Comparison of ENCODE assay signal across 10 cellular contexts in genomic region chr1:54861070-54861761, GRCh38. TPM values are rescaled to one million over a fixed set of nuclear protein-coding genes. Genes with fewer than 3 reads are reported as not detected.
A peak's percentile ranks its signal among the peaks of the same experiment; 100 is the strongest.
DNase-seq lines count a peak whose midpoint lies in the region; ATAC-seq and TF ChIP-seq lines count a peak whose summit lies in the region.
"Had no signal": no experiment of that assay in that cellular context is flagged by ENCODE, and none has a peak within 500 bp of the region (broad histone marks: within the 10 kb centered on the region; RNA-seq: fewer than 3 reads in every experiment).

No MANE protein-coding gene starts in this region.

- H3K36me3 Mint-ChIP-seq in natural killer cell treated with Interleukin-12 subunit alpha and Interleukin-12 subunit beta and Interleukin-15 and Interleukin-18, amount 100 ng/mL, for 72 hours: peaks cover 35% of the 10 kb centered on the region

- H2BK120ac ChIP-seq in IMR-90 (ENCODE audit: low read depth, low read length): 0 out of 2 replicates have a peak overlapping the region, but pooled peaks have one; percentile 3

- intact Hi-C loops in IMR-90 (cut with micrococcal nuclease) (no loop called here), esophagus muscularis mucosa (cut with DNase I) (no loop called here)

- H3K4me2 ChIP-seq in IMR-90 (ENCODE audit: low read depth, low read length): no peak overlapping the region

- H2AK9ac ChIP-seq in IMR-90 (replicated peaks; ENCODE audit: low read depth, low read length, poor library complexity): no peak overlapping the region

- POLR2A ChIA-PET in IMR-90 (lab: Charles Lee; ENCODE audit: unreplicated experiment): no interaction called here

- H3K23ac ChIP-seq in IMR-90 (ENCODE audit: low read depth, low read length): no peak overlapping the region; the same call in 1 of the 2 replicates

- H2BK15ac ChIP-seq in IMR-90 (ENCODE audit: low read depth, low read length): no peak overlapping the region

- peak overlapping the region; percentile 72 for H3K4me3 Mint-ChIP-seq in natural killer cell treated with Interleukin-12 subunit alpha and Interleukin-12 subunit beta and Interleukin-15 and Interleukin-18, amount 100 ng/mL, for 72 hours

- H3K4me1 ChIP-seq in IMR-90 (ENCODE audit: control insufficient read depth, insufficient read depth, low read length) (peaks cover 20% of the 10 kb centered on the region), esophagus muscularis mucosa (no peaks in the 10 kb centered on the region)

- H3K4me1 Mint-ChIP-seq in natural killer cell treated with Interleukin-12 subunit alpha and Interleukin-12 subunit beta and Interleukin-15 and Interleukin-18, amount 100 ng/mL, for 72 hours (ENCODE audit: low read depth in 2 of 2): peaks cover 45 to 48% of the 10 kb centered on the region in 2 donors

- H3K79me1 ChIP-seq in IMR-90 (ENCODE audit: low read depth in 1 of 2, low read length in 2 of 2): peaks cover 0 to 14% of the 10 kb centered on the region in 2 experiments; a peak in 1 of 4 replicates

- no peak overlapping the region for H4K5ac ChIP-seq in IMR-90 (ENCODE audit: low read depth, low read length)

- H3K9me3 ChIP-seq in IMR-90 (ENCODE audit: control insufficient read depth, insufficient read depth, low read length) (no peaks in the 10 kb centered on the region), esophagus muscularis mucosa (no peaks in the 10 kb centered on the region)
- H3K9me3 ChIP-seq: left lung had no signal

- no peak overlapping the region for H3K56ac ChIP-seq in IMR-90 (ENCODE audit: extremely low read depth, insufficient read depth, low read length)

- no peak overlapping the region for H2BK20ac ChIP-seq in IMR-90 (ENCODE audit: low read depth, low read length)

- TF ChIP-seq CTCF in IMR-90 (conservative IDR thresholded peaks at IDR 0.05; ENCODE audit: low read depth, low read length) (no peak), esophagus muscularis mucosa (IDR thresholded peaks at IDR 0.05) (no peak)

- WGBS in IMR-90 (ENCODE audit: extremely low coverage in 2 of 2, insufficient read length in 1 of 2), 2 experiments: 94% methylated on average over 2 of the region's 5 CpGs; no CpG with 5 or more reads in 1 of the 2 experiments
- WGBS in adipose tissue, 3 donors: 57 to 72% (median 67%) methylated on average over 5 of the region's 5 CpGs
- WGBS in esophagus muscularis mucosa: 85% methylated on average over 5 of the region's 5 CpGs

- no peak overlapping the region for H2BK5ac ChIP-seq in IMR-90 (ENCODE audit: low read depth, low read length, poor library complexity, severe bottlenecking)

- no peak overlapping the region for H4K91ac ChIP-seq in IMR-90 (ENCODE audit: insufficient read depth, low read depth, low read length)

- no peaks in the 10 kb centered on the region for H3K9me3 Mint-ChIP-seq in natural killer cell treated with Interleukin-12 subunit alpha and Interleukin-12 subunit beta and Interleukin-15 and Interleukin-18, amount 100 ng/mL, for 72 hours

- H3K9me1 ChIP-seq in IMR-90 (ENCODE audit: insufficient read depth, low read length): peaks cover 17% of the 10 kb centered on the region

- peak overlapping the region; percentile 50 to 82 for H3K27ac Mint-ChIP-seq in natural killer cell treated with Interleukin-12 subunit alpha and Interleukin-12 subunit beta and Interleukin-15 and Interleukin-18, amount 100 ng/mL, for 72 hours

- 0 out of 2 replicates have a peak overlapping the region, but pooled peaks have one; percentile 18 for H3K18ac ChIP-seq in IMR-90 (ENCODE audit: low read depth, low read length)

- H3K27ac ChIP-seq in IMR-90 (ENCODE audit: insufficient read depth, low read length) (no peak overlapping the region), adipose tissue (ENCODE audit: low read depth, low read length) (peak overlapping the region; percentile 2), esophagus muscularis mucosa (replicated peaks in 1 of 4) (no peak overlapping the region)
- H3K27ac ChIP-seq: left lung had no signal

- no peaks in the 10 kb centered on the region for H3K27me3 Mint-ChIP-seq in natural killer cell treated with Interleukin-12 subunit alpha and Interleukin-12 subunit beta and Interleukin-15 and Interleukin-18, amount 100 ng/mL, for 72 hours

- H3K36me3 ChIP-seq in IMR-90 (ENCODE audit: control insufficient read depth, insufficient read depth, low read length) (peaks cover 3% of the 10 kb centered on the region; the same call in 1 of the 2 replicates), esophagus muscularis mucosa (peaks cover 0 to 22% (median 6%) of the 10 kb centered on the region in 4 donors)

- no peak for TF ChIP-seq RAD21 in IMR-90 (IDR thresholded peaks at IDR 0.05; ENCODE audit: low read length)

- peak overlapping the region; percentile 13; the same call in 1 of the 2 replicates for H2AK5ac ChIP-seq in IMR-90 (ENCODE audit: low read depth, low read length)

- no peak for TF ChIP-seq EP300 in esophagus muscularis mucosa (IDR thresholded peaks at IDR 0.05)

- H2AFZ ChIP-seq in IMR-90 (replicated peaks; ENCODE audit: low read length, poor library complexity): no peak overlapping the region

- TF ChIP-seq POLR2A in IMR-90 (IDR thresholded peaks at IDR 0.05; ENCODE audit: low read depth, low read length) (no peak), esophagus muscularis mucosa (IDR thresholded peaks at IDR 0.05; ENCODE audit: low read depth) (no peak)

- BruUV-seq in IMR-90 (replicated peaks; lab: Mats Ljungman, UMichigan): no TSS peak

- dilution Hi-C loops in IMR-90 (cut with HindIII; ENCODE audit: low sequenced_read_pairs, unreplicated experiment): no loop called here

- no peaks in the 10 kb centered on the region for H3K27me3 ChIP-seq in IMR-90 (ENCODE audit: control insufficient read depth, insufficient read depth, low read length)
- no peaks in the 10 kb centered on the region for H3K27me3 ChIP-seq in esophagus muscularis mucosa
- H3K27me3 ChIP-seq: left lung had no signal

- peak; percentile 55 for ATAC-seq in GM19035 (IDR thresholded peaks at IDR 0.05; ENCODE audit: unreplicated experiment)
- ATAC-seq in IMR-90 (ENCODE audit: low read depth): peak; percentile 19
- ATAC-seq in natural killer cell treated with Interleukin-12 subunit alpha and Interleukin-12 subunit beta and Interleukin-15 and Interleukin-18, amount 100 ng/mL, for 72 hours: peak; percentile 94 to 95
- ATAC-seq in esophagus mucosa: no peak
- no peak for ATAC-seq in GM19397 (IDR thresholded peaks at IDR 0.05; ENCODE audit: unreplicated experiment)
- ATAC-seq: HCT116, left lung had no signal

- DNase-seq in IMR-90 (no peak), NCI-H2227 (lab: John Stamatoyannopoulos, UW; ENCODE audit: unreplicated experiment) (no peak), esophagus muscularis mucosa (ENCODE audit: extremely low spot score) (no peak)
- DNase-seq in natural killer cell treated with Interleukin-12 subunit alpha and Interleukin-12 subunit beta and Interleukin-15 and Interleukin-18, amount 100 ng/mL, for 72 hours (ENCODE audit: low spot score): peak; percentile 87
- DNase-seq: left lung had no signal

- peak overlapping the region; percentile 30; the same call in 1 of the 2 replicates for H3K4ac ChIP-seq in IMR-90 (ENCODE audit: low read depth, low read length)

- CTCF ChIA-PET in IMR-90 (lab: Yijun Ruan, JAX): no interaction called here

- in situ Hi-C loops in IMR-90 (cut with MboI; ENCODE audit: low sequenced_read_pairs): no loop called here

- no peak overlapping the region; the same call in 1 of the 2 replicates for H3K14ac ChIP-seq in IMR-90 (replicated peaks; ENCODE audit: low read depth, low read length)

- H4K8ac ChIP-seq in IMR-90 (ENCODE audit: low read depth in 2 of 2, low read length in 2 of 2): no peak overlapping the region

- H3K4me3 ChIP-seq in IMR-90 (ENCODE audit: insufficient read depth, low read depth, low read length) (no peak overlapping the region), esophagus muscularis mucosa (no peak overlapping the region)
- H3K4me3 ChIP-seq: left lung had no signal

- H4K20me1 ChIP-seq in IMR-90 (ENCODE audit: insufficient read depth, low read length): peaks cover 6% of the 10 kb centered on the region; the same call in 1 of the 2 replicates

- H3K9ac ChIP-seq in IMR-90 (ENCODE audit: low read depth, low read length): no peak overlapping the region

TF ChIP-seq in IMR-90, 13 proteins besides CTCF, POLR2A, EP300 and RAD21:
- TF ChIP-seq MXI1 (IDR thresholded peaks at IDR 0.05; ENCODE audit: borderline replicate concordance, low read depth, low read length) (no peak), CEBPB (IDR thresholded peaks at IDR 0.05; ENCODE audit: low read depth, low read length) (peak; percentile 32; the same call in 1 of the 2 replicates)
TF ChIP-seq in IMR-90: peak in this region for 1.

RNA-seq across cellular contexts. Expression of gene DHCR24, which starts 25.8 kb away (rescaled TPM):
- total RNA-seq in IMR-90 (2012; rRNA removed) (194 and 206 TPM in 2 replicates), esophagus mucosa (530 TPM), esophagus muscularis mucosa (10 to 100 TPM; 10.8 to 16.1 (median 13.1) TPM)
- polyA plus RNA-seq in IMR-90 (2012; rRNA removed) (117 and 130 TPM in 2 replicates), adipose tissue (100 to 1,000 TPM in 1 of 3 donors, 10 to 100 TPM in 2; 28.5 to 131 (median 36.3) TPM)
- 71.2 and 131 TPM in 2 replicates for polyA plus RNA-seq in IMR-90 (2012; cell fraction: cytosol; rRNA removed)
- 33.9 and 115 TPM in 2 replicates for polyA plus RNA-seq in IMR-90 (2012; cell fraction: nucleus; rRNA removed; ENCODE audit: low replicate concordance)
- 100 to 1,000 TPM; 124 to 187 TPM for total RNA-seq in natural killer cell treated with Interleukin-12 subunit alpha and Interleukin-12 subunit beta and Interleukin-15 and Interleukin-18, amount 100 ng/mL, for 72 hours

Comparison
In these comparisons a context has a peak if more than half of its experiments do, and no peak if none do; other contexts are left out.
1. ATAC-seq: peak in GM19035 (single experiment), IMR-90 (single experiment) and natural killer cell treated with Interleukin-12 subunit alpha and Interleukin-12 subunit beta and Interleukin-15 and Interleukin-18, amount 100 ng/mL, for 72 hours (2 of 2); none in esophagus mucosa (single experiment) and GM19397 (single experiment).
2. RNA of gene DHCR24, which starts 25.8 kb away (total RNA-seq): 530 TPM in esophagus mucosa (single experiment), 194 to 206 TPM in IMR-90 and 124 to 187 TPM in natural killer cell treated with Interleukin-12 subunit alpha and Interleukin-12 subunit beta and Interleukin-15 and Interleukin-18, amount 100 ng/mL, for 72 hours; 10.8 to 16.1 TPM in esophagus muscularis mucosa; every median in the first group is over 4 times any median in the second.